Comparison of ENCODE assay signal across 9 cellular contexts in the genomic region with DNA sequence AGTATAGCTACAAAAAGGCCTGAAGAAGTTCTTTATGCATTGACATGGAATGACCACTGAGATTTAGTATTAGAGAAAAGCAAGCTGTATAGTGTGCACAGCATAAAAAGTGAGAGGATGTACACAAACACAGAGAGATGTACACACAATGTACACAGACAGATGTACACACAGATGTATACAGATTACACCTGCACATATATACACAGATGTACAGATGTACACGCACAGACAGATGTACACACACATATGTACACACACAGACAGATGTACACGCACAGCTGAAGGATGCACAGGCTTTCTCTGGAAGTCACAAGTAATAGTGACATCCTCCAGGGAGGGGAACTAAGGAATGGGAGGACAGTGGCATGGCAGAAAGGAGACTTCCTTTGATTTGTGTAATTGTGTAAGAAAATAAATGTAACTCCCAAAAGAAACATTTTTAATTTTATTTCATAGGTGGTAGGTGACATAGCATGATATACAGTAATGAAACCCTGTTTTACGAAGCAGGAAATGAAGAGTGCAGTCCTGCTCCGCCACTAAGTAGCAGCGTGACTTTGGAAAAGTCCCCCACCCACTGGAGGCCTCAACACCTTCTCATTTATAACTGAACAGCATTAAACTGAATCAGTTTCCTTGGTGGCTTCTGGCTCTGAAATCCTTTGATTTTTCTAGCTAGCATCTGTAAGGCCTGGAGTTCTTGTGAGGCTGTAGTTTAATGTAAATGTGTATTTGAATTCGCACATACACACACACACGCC. TPM values are rescaled to one million over a fixed set of nuclear protein-coding genes. Genes with fewer than 3 reads are reported as not detected.
DNase-seq lines count a peak whose midpoint lies in the region; ATAC-seq and TF ChIP-seq lines count a peak whose summit lies in the region.
"Had no signal": no experiment of that assay in that cellular context is flagged by ENCODE, and none has a peak within 500 bp of the region (broad histone marks: within the 10 kb centered on the region; RNA-seq: fewer than 3 reads in every experiment).

No MANE protein-coding gene starts in this region.

- no peak for ATAC-seq in HG03571 (IDR thresholded peaks at IDR 0.05; ENCODE audit: unreplicated experiment)

- H3K27me3 ChIP-seq in Caco-2 (replicated peaks; ENCODE audit: control insufficient read depth, insufficient read depth, low read length) = no peaks in the 10 kb centered on the region
- H3K27me3 ChIP-seq in SU-DHL-6 (ENCODE audit: low read length) = no peaks in the 10 kb centered on the region

- peaks cover 50% of the 10 kb centered on the region for H3K4me1 Mint-ChIP-seq in Caco-2 (ENCODE audit: low read depth, unreplicated experiment)
- peaks cover 85% of the 10 kb centered on the region for H3K4me1 Mint-ChIP-seq in activated naive CD8-positive, alpha-beta T cell treated with anti-CD3 and anti-CD28 coated beads for 36 hours

- peaks cover 23% of the 10 kb centered on the region; the same call in 1 of the 2 replicates for H3F3A ChIP-seq in SU-DHL-6 (ENCODE audit: insufficient read depth)

- H3K36me3 Mint-ChIP-seq in Caco-2 (ENCODE audit: insufficient read depth, unreplicated experiment) = peaks cover 16% of the 10 kb centered on the region
- H3K36me3 Mint-ChIP-seq in activated naive CD8-positive, alpha-beta T cell treated with anti-CD3 and anti-CD28 coated beads for 36 hours = peaks cover 38% of the 10 kb centered on the region

- peak overlapping the region; percentile 73 for H3K4me2 ChIP-seq in SU-DHL-6 (ENCODE audit: low read depth, low read length, poor library complexity, severe bottlenecking)

- peak overlapping the region; percentile 29 for H3K9ac ChIP-seq in SU-DHL-6 (ENCODE audit: low read length)

- H3K4me1 ChIP-seq in Caco-2 = peaks cover 68% of the 10 kb centered on the region

- no TSS peak for BruUV-seq in Caco-2 (replicated peaks; lab: Mats Ljungman, UMichigan)

- peak overlapping the region; percentile 89 for H3K27ac ChIP-seq in SU-DHL-6 (ENCODE audit: low read depth, low read length)

- peaks cover 3% of the 10 kb centered on the region; the same call in 1 of the 2 replicates for H3K36me3 ChIP-seq in Caco-2 (ENCODE audit: control insufficient read depth, insufficient read depth, low read length)
- no peaks in the 10 kb centered on the region for H3K36me3 ChIP-seq in SU-DHL-6 (ENCODE audit: low read length)

- H3K27ac Mint-ChIP-seq in Caco-2 (ENCODE audit: unreplicated experiment) = peak overlapping the region; percentile 59
- H3K27ac Mint-ChIP-seq in activated naive CD8-positive, alpha-beta T cell treated with anti-CD3 and anti-CD28 coated beads for 36 hours = peak overlapping the region; percentile 98

- H3K9me3 Mint-ChIP-seq in Caco-2 (ENCODE audit: unreplicated experiment) = no peaks in the 10 kb centered on the region
- H3K9me3 Mint-ChIP-seq in activated naive CD8-positive, alpha-beta T cell treated with anti-CD3 and anti-CD28 coated beads for 36 hours = no peaks in the 10 kb centered on the region

- no peak for TF ChIP-seq CTCF in Caco-2 (IDR thresholded peaks at IDR 0.05; ENCODE audit: insufficient read depth in 1 of 2, low read depth in 1 of 2, low read length in 1 of 2, severe bottlenecking in 1 of 2, unreplicated experiment in 1 of 2)
- no peak for TF ChIP-seq CTCF in SU-DHL-6 (IDR thresholded peaks at IDR 0.05; ENCODE audit: insufficient read depth, low read length, poor library complexity, severe bottlenecking)

- DNase-seq in Caco-2 = no peak
- DNase-seq in activated naive CD8-positive, alpha-beta T cell treated with anti-CD3 and anti-CD28 coated beads for 36 hours = peak; percentile 62
- DNase-seq in stimulated activated CD4-positive, alpha-beta T cell treated with anti-CD3 and anti-CD28 coated beads, Interleukin-15, amount 100 ng/mL, for 48 hours (ENCODE audit: low read depth in 2 of 2) = peak; percentile 51 to 56
- DNase-seq in T-helper 9 cell = no peak
- no peak for DNase-seq in KG1 (lab: John Stamatoyannopoulos, UW)
- no peak for DNase-seq in COR-L47 (lab: John Stamatoyannopoulos, UW)
- DNase-seq: NCI-H510A had no signal

- H4K20me1 ChIP-seq in SU-DHL-6 (ENCODE audit: low read depth, low read length) = no peaks in the 10 kb centered on the region

- H3K4me3 Mint-ChIP-seq in Caco-2 (ENCODE audit: unreplicated experiment) = peak overlapping the region; percentile 71
- peak overlapping the region; percentile 66 for H3K4me3 Mint-ChIP-seq in activated naive CD8-positive, alpha-beta T cell treated with anti-CD3 and anti-CD28 coated beads for 36 hours

- CTCF ChIA-PET in Caco-2 (lab: Charles Lee) = interaction anchor here (0.9 to 1.9 kb wide), 2 partner anchors 14 to 68 kb away, joined by 3 to 10 read pairs; a partner anchor contains a TSS

- H3K79me2 ChIP-seq in SU-DHL-6 (ENCODE audit: insufficient read depth, low read length) = peaks cover 52% of the 10 kb centered on the region

- no peaks in the 10 kb centered on the region for H3K27me3 Mint-ChIP-seq in Caco-2 (ENCODE audit: insufficient read depth, unreplicated experiment)
- no peaks in the 10 kb centered on the region for H3K27me3 Mint-ChIP-seq in activated naive CD8-positive, alpha-beta T cell treated with anti-CD3 and anti-CD28 coated beads for 36 hours

- H3K9me3 ChIP-seq in Caco-2 = no peaks in the 10 kb centered on the region
- H3K9me3 ChIP-seq in SU-DHL-6 (ENCODE audit: insufficient read depth, low read length) = no peaks in the 10 kb centered on the region

- H3K4me3 ChIP-seq in Caco-2 (ENCODE audit: low read depth, low read length) (no peak overlapping the region), SU-DHL-6 (ENCODE audit: insufficient read depth, low read length, poor library complexity, severe bottlenecking) (peak overlapping the region; percentile 7)

- intact Hi-C loops in Caco-2 (cut with micrococcal nuclease; ENCODE audit: unreplicated experiment) = loop anchor here (1.0 to 2.0 kb wide), 3 partner anchors 13 to 156 kb away; no protein-coding TSS in a partner anchor

- POLR2A ChIA-PET in Caco-2 (lab: Charles Lee) = interaction anchor here (0.5 kb wide), 1 partner anchor 503 kb away, joined by 4 read pairs; no protein-coding TSS in a partner anchor

- H2AFZ ChIP-seq in SU-DHL-6 (ENCODE audit: low read depth, low read length, severe bottlenecking) = no peak overlapping the region

- no peaks in the 10 kb centered on the region for H3K9me2 ChIP-seq in SU-DHL-6 (replicated peaks; ENCODE audit: insufficient read depth, low read length)

RNA-seq across cellular contexts. Expression of a gene that starts 14.1 kb away (rescaled TPM):
- 20.8 and 22.4 TPM in 2 replicates for total RNA-seq in Caco-2 (2022)
- 10 to 100 TPM; 31.0 to 31.7 TPM for total RNA-seq in activated naive CD8-positive, alpha-beta T cell treated with anti-CD3 and anti-CD28 coated beads for 36 hours

Comparison
In these comparisons a context has a peak if more than half of its experiments do, and no peak if none do; other contexts are left out.
1. DNase-seq: peak in activated naive CD8-positive, alpha-beta T cell treated with anti-CD3 and anti-CD28 coated beads for 36 hours (single experiment) and stimulated activated CD4-positive, alpha-beta T cell treated with anti-CD3 and anti-CD28 coated beads, Interleukin-15, amount 100 ng/mL, for 48 hours (2 of 2); none in Caco-2 (0 of 2), T-helper 9 cell (single experiment), KG1 (single experiment) and COR-L47 (single experiment).